In genomic region chr7:103003004-103003403, GRCh38 we compare ENCODE assay signal across 29 cellular contexts.
"Had no signal": no experiment of that assay in that cellular context is flagged by ENCODE, and none has a peak within 500 bp of the region (broad histone marks: within the 10 kb centered on the region; RNA-seq: fewer than 3 reads in every experiment).

No MANE protein-coding gene starts in this region.

- H3K4me1 ChIP-seq: ascending aorta, Peyer's patch, SJSA1 had no signal

- H3K27ac ChIP-seq: ascending aorta, cardiac muscle cell, Peyer's patch, SJSA1 had no signal

- H3K9me3 ChIP-seq: ascending aorta, Peyer's patch, SJSA1 had no signal

- H3K4me2 ChIP-seq: SK-N-SH had no signal

- H3K27me3 ChIP-seq: ascending aorta, cardiac muscle cell, Peyer's patch, SJSA1 had no signal

- H3K9ac ChIP-seq: SK-N-SH had no signal

- DNase-seq: activated CD4-positive, alpha-beta T cell treated with anti-CD3 and anti-CD28 coated beads, Interleukin-2, amount 10 ng/mL, durations not matched to agents 24 days and 14 days; activated CD4-positive, alpha-beta T cell treated with anti-CD3 and anti-CD28 coated beads, Interleukin-2, amount 50 U/mL, for 4 hours; activated CD8-positive, alpha-beta T cell treated with anti-CD3 and anti-CD28 coated beads for 36 hours; activated effector memory CD4-positive, alpha-beta T cell treated with anti-CD3 and anti-CD28 coated beads, Interleukin-2, amount 50 U/mL, for 16 hours; activated naive CD4-positive, alpha-beta T cell; activated naive CD4-positive, alpha-beta T cell treated with anti-CD3 and anti-CD28 coated beads, Interleukin-2, amount 50 U/mL, for 16 hours; activated naive CD8-positive, alpha-beta T cell treated with anti-CD3 and anti-CD28 coated beads for 36 hours; activated T-cell treated with anti-CD3 and anti-CD28 coated beads, Interleukin-2, amount 50 U/mL, for 1 hour; activated T-cell treated with anti-CD3 and anti-CD28 coated beads, Interleukin-2, amount 50 U/mL, for 72 hours; amygdala; Kasumi-1; NCI-H1092 treated with DMSO at 0.1 percent for 48 hours; NCI-H1417; NCI-H146; NCI-H187; NCI-H2029 treated with DMSO at 0.1 percent for 48 hours; NCI-H2171 treated with DMSO at 0.1 percent for 48 hours; NCI-H345; NCI-H524 treated with DMSO at 0.1 percent for 48 hours; PC-3; Peyer's patch; RPMI8226; SHP77 treated with DMSO at 0.1 percent for 48 hours; SK-N-SH had no signal

- H3K4me3 ChIP-seq: ascending aorta, cardiac muscle cell, Peyer's patch, SJSA1 had no signal

- ATAC-seq: activated CD8-positive, alpha-beta T cell treated with anti-CD3 and anti-CD28 coated beads for 36 hours; activated T-cell treated with anti-CD3 and anti-CD28 coated beads, Interleukin-2, amount 50 U/mL, for 72 hours; activated T-helper 17 cell treated with anti-CD3 and anti-CD28 coated beads, Interleukin-2, amount 50 U/mL, for 72 hours; PC-3 had no signal

- FAIRE-seq: TTC549 had no signal

- H3K36me3 ChIP-seq: ascending aorta, cardiac muscle cell, Peyer's patch, SJSA1 had no signal
